1 cellular context compared by ENCODE assay signal in the genomic region with DNA sequence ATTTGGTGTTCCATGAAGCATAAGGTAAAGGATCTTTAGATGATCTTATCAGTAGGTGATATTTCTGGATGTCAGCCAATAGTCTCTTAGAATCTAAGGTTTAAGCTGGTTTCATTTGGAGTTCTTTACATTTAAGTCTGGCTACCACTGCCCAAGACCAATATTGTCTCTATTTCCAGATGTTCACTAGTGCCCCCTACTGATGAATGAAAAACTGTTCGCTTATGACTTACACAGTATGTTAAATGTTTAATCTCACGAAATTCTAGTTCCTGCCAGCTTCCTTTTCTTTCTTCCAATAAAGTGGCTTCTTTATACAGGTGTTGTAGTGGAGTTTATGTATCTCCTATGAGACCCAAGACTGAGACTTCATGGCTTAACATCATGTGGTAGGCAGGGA.
TF ChIP-seq lines count a peak whose summit lies in the region.

No MANE protein-coding gene starts in this region.

TF ChIP-seq in GM23338, 12 proteins besides CTCF, POLR2A, EP300 and RAD21 (continued from another document):
- TF ChIP-seq, protein P1, sequence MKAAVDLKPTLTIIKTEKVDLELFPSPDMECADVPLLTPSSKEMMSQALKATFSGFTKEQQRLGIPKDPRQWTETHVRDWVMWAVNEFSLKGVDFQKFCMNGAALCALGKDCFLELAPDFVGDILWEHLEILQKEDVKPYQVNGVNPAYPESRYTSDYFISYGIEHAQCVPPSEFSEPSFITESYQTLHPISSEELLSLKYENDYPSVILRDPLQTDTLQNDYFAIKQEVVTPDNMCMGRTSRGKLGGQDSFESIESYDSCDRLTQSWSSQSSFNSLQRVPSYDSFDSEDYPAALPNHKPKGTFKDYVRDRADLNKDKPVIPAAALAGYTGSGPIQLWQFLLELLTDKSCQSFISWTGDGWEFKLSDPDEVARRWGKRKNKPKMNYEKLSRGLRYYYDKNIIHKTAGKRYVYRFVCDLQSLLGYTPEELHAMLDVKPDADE (IDR thresholded peaks at IDR 0.05), result no peak
- TF ChIP-seq JUNB (IDR thresholded peaks at IDR 0.05; ENCODE audit: unreplicated experiment) (no peak), ZNF331 (CRISPR knock-in tag; IDR thresholded peaks at IDR 0.05; ENCODE audit: low read depth) (no peak), ZNF114 (CRISPR knock-in tag; IDR thresholded peaks at IDR 0.05) (no peak), EZH2 (IDR thresholded peaks at IDR 0.05; ENCODE audit: low read depth, unreplicated experiment) (no peak), EZH2phosphoT487 (IDR thresholded peaks at IDR 0.05; ENCODE audit: unreplicated experiment) (no peak), NANOG (IDR thresholded peaks at IDR 0.05; ENCODE audit: borderline replicate concordance) (no peak), POLR2AphosphoS5 (IDR thresholded peaks at IDR 0.05; ENCODE audit: low read depth) (no peak), STAT1 (IDR thresholded peaks at IDR 0.05; ENCODE audit: unreplicated experiment) (no peak)
- TF ChIP-seq, protein P2, sequence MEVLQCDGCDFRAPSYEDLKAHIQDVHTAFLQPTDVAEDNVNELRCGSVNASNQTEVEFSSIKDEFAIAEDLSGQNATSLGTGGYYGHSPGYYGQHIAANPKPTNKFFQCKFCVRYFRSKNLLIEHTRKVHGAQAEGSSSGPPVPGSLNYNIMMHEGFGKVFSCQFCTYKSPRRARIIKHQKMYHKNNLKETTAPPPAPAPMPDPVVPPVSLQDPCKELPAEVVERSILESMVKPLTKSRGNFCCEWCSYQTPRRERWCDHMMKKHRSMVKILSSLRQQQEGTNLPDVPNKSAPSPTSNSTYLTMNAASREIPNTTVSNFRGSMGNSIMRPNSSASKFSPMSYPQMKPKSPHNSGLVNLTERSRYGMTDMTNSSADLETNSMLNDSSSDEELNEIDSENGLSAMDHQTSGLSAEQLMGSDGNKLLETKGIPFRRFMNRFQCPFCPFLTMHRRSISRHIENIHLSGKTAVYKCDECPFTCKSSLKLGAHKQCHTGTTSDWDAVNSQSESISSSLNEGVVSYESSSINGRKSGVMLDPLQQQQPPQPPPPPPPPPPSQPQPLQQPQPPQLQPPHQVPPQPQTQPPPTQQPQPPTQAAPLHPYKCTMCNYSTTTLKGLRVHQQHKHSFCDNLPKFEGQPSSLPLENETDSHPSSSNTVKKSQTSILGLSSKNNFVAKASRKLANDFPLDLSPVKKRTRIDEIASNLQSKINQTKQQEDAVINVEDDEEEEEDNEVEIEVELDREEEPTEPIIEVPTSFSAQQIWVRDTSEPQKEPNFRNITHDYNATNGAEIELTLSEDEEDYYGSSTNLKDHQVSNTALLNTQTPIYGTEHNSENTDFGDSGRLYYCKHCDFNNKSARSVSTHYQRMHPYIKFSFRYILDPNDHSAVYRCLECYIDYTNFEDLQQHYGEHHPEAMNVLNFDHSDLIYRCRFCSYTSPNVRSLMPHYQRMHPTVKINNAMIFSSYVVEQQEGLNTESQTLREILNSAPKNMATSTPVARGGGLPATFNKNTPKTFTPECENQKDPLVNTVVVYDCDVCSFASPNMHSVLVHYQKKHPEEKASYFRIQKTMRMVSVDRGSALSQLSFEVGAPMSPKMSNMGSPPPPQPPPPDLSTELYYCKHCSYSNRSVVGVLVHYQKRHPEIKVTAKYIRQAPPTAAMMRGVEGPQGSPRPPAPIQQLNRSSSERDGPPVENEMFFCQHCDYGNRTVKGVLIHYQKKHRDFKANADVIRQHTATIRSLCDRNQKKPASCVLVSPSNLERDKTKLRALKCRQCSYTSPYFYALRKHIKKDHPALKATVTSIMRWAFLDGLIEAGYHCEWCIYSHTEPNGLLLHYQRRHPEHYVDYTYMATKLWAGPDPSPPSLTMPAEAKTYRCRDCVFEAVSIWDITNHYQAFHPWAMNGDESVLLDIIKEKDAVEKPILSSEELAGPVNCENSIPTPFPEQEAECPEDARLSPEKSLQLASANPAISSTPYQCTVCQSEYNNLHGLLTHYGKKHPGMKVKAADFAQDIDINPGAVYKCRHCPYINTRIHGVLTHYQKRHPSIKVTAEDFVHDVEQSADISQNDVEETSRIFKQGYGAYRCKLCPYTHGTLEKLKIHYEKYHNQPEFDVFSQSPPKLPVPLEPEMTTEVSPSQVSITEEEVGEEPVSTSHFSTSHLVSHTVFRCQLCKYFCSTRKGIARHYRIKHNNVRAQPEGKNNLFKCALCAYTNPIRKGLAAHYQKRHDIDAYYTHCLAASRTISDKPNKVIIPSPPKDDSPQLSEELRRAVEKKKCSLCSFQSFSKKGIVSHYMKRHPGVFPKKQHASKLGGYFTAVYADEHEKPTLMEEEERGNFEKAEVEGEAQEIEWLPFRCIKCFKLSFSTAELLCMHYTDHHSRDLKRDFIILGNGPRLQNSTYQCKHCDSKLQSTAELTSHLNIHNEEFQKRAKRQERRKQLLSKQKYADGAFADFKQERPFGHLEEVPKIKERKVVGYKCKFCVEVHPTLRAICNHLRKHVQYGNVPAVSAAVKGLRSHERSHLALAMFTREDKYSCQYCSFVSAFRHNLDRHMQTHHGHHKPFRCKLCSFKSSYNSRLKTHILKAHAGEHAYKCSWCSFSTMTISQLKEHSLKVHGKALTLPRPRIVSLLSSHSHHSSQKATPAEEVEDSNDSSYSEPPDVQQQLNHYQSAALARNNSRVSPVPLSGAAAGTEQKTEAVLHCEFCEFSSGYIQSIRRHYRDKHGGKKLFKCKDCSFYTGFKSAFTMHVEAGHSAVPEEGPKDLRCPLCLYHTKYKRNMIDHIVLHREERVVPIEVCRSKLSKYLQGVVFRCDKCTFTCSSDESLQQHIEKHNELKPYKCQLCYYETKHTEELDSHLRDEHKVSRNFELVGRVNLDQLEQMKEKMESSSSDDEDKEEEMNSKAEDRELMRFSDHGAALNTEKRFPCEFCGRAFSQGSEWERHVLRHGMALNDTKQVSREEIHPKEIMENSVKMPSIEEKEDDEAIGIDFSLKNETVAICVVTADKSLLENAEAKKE (CRISPR knock-in tag; IDR thresholded peaks at IDR 0.05), result no peak
- TF ChIP-seq, protein P3, sequence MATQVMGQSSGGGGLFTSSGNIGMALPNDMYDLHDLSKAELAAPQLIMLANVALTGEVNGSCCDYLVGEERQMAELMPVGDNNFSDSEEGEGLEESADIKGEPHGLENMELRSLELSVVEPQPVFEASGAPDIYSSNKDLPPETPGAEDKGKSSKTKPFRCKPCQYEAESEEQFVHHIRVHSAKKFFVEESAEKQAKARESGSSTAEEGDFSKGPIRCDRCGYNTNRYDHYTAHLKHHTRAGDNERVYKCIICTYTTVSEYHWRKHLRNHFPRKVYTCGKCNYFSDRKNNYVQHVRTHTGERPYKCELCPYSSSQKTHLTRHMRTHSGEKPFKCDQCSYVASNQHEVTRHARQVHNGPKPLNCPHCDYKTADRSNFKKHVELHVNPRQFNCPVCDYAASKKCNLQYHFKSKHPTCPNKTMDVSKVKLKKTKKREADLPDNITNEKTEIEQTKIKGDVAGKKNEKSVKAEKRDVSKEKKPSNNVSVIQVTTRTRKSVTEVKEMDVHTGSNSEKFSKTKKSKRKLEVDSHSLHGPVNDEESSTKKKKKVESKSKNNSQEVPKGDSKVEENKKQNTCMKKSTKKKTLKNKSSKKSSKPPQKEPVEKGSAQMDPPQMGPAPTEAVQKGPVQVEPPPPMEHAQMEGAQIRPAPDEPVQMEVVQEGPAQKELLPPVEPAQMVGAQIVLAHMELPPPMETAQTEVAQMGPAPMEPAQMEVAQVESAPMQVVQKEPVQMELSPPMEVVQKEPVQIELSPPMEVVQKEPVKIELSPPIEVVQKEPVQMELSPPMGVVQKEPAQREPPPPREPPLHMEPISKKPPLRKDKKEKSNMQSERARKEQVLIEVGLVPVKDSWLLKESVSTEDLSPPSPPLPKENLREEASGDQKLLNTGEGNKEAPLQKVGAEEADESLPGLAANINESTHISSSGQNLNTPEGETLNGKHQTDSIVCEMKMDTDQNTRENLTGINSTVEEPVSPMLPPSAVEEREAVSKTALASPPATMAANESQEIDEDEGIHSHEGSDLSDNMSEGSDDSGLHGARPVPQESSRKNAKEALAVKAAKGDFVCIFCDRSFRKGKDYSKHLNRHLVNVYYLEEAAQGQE (IDR thresholded peaks at IDR 0.05; ENCODE audit: unreplicated experiment), result no peak
